1 cellular context compared by ENCODE assay signal in the genomic region with DNA sequence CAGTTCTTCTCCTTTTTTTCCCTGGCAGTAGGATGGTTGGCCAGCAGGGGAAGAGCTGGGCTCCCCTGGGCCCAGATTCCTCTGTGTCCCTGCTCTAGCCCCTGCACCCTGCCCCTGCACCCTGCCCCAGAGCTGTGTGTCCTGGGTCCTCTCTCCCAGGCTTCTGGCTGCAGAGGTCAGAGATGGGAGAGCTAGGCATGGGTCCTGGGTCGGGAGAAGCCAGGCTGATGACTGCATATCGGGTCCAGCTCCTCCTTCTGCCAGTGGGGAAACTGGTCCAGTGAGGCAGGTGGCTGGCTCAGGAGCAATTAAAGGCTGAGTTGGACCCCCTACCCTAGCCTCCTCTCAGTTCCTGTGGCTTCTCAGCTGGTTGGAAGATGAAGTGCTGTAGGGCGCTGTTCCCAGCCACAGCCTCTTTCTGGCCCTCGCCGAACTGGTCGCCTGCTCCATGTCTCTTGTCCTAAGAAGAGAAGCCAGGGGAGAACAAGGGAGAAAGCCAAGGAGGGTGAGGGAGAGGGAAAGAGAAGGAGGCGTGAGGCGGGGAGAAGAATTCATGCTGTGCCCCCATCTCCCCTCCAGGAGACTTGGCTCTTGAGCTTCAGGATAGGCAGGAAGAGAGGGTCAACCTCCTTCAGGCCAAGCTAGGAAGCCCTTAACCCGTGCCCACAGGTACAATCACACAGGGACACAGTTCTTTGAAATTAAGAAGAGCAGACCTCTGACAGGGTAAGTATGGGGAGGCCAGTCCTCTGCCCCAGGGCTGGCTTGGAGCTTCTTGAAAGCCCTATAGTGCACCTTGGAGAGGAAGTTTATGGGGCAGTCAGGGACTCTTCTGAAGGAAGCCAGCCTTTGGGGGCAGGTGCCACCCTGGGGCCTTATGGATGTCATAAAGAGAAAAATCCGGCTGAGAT.
TF ChIP-seq lines count a peak whose summit lies in the region.

No MANE protein-coding gene starts in this region.

TF ChIP-seq in H1, 55 proteins besides CTCF, POLR2A, EP300 and RAD21:
- TF ChIP-seq HDAC6 (IDR thresholded peaks at IDR 0.05; ENCODE audit: low read depth, low read length) (no peak), RXRA (IDR thresholded peaks at IDR 0.05; ENCODE audit: insufficient read depth, low read depth, low read length) (no peak), JUN (IDR thresholded peaks at IDR 0.05; ENCODE audit: low read depth, low read length) (no peak), POU5F1 (IDR thresholded peaks at IDR 0.05; ENCODE audit: low read depth, low read length) (no peak), ASH2L (IDR thresholded peaks at IDR 0.05; ENCODE audit: low read length) (no peak), PHF8 (conservative IDR thresholded peaks at IDR 0.05; ENCODE audit: low read depth, low read length) (no peak), SAP30 (IDR thresholded peaks at IDR 0.05; ENCODE audit: insufficient read depth, insufficient replicate concordance, low read length) (no peak), KDM1A (IDR thresholded peaks at IDR 0.05; ENCODE audit: borderline replicate concordance, low read length) (no peak), CBX8 (IDR thresholded peaks at IDR 0.05; ENCODE audit: borderline replicate concordance, low read depth, low read length) (no peak), RBBP5 (IDR thresholded peaks at IDR 0.05; ENCODE audit: borderline replicate concordance, low read depth, low read length) (no peak), TAF7 (optimal IDR thresholded peaks at IDR 0.05; ENCODE audit: borderline replicate concordance, low read depth, low read length) (no peak), SUZ12 (IDR thresholded peaks at IDR 0.05; ENCODE audit: low read length) (no peak), ZNF274 (IDR thresholded peaks at IDR 0.05; ENCODE audit: borderline replicate concordance, extremely low read depth, low read length) (no peak), NANOG (IDR thresholded peaks at IDR 0.05; ENCODE audit: insufficient read depth, low read depth, low read length, poor library complexity, severe bottlenecking) (no peak)
- TF ChIP-seq, protein P1, sequence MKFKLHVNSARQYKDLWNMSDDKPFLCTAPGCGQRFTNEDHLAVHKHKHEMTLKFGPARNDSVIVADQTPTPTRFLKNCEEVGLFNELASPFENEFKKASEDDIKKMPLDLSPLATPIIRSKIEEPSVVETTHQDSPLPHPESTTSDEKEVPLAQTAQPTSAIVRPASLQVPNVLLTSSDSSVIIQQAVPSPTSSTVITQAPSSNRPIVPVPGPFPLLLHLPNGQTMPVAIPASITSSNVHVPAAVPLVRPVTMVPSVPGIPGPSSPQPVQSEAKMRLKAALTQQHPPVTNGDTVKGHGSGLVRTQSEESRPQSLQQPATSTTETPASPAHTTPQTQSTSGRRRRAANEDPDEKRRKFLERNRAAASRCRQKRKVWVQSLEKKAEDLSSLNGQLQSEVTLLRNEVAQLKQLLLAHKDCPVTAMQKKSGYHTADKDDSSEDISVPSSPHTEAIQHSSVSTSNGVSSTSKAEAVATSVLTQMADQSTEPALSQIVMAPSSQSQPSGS (IDR thresholded peaks at IDR 0.05; ENCODE audit: low read length): no peak
- TF ChIP-seq, protein P2, sequence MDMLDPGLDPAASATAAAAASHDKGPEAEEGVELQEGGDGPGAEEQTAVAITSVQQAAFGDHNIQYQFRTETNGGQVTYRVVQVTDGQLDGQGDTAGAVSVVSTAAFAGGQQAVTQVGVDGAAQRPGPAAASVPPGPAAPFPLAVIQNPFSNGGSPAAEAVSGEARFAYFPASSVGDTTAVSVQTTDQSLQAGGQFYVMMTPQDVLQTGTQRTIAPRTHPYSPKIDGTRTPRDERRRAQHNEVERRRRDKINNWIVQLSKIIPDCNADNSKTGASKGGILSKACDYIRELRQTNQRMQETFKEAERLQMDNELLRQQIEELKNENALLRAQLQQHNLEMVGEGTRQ (IDR thresholded peaks at IDR 0.05; ENCODE audit: low read length): no peak
- TF ChIP-seq, protein P3, sequence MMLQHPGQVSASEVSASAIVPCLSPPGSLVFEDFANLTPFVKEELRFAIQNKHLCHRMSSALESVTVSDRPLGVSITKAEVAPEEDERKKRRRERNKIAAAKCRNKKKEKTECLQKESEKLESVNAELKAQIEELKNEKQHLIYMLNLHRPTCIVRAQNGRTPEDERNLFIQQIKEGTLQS (IDR thresholded peaks at IDR 0.05; ENCODE audit: insufficient read depth, low read depth, low read length): no peak
- TF ChIP-seq, protein P4, sequence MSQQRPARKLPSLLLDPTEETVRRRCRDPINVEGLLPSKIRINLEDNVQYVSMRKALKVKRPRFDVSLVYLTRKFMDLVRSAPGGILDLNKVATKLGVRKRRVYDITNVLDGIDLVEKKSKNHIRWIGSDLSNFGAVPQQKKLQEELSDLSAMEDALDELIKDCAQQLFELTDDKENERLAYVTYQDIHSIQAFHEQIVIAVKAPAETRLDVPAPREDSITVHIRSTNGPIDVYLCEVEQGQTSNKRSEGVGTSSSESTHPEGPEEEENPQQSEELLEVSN (IDR thresholded peaks at IDR 0.05): no peak
- TF ChIP-seq, protein P5, sequence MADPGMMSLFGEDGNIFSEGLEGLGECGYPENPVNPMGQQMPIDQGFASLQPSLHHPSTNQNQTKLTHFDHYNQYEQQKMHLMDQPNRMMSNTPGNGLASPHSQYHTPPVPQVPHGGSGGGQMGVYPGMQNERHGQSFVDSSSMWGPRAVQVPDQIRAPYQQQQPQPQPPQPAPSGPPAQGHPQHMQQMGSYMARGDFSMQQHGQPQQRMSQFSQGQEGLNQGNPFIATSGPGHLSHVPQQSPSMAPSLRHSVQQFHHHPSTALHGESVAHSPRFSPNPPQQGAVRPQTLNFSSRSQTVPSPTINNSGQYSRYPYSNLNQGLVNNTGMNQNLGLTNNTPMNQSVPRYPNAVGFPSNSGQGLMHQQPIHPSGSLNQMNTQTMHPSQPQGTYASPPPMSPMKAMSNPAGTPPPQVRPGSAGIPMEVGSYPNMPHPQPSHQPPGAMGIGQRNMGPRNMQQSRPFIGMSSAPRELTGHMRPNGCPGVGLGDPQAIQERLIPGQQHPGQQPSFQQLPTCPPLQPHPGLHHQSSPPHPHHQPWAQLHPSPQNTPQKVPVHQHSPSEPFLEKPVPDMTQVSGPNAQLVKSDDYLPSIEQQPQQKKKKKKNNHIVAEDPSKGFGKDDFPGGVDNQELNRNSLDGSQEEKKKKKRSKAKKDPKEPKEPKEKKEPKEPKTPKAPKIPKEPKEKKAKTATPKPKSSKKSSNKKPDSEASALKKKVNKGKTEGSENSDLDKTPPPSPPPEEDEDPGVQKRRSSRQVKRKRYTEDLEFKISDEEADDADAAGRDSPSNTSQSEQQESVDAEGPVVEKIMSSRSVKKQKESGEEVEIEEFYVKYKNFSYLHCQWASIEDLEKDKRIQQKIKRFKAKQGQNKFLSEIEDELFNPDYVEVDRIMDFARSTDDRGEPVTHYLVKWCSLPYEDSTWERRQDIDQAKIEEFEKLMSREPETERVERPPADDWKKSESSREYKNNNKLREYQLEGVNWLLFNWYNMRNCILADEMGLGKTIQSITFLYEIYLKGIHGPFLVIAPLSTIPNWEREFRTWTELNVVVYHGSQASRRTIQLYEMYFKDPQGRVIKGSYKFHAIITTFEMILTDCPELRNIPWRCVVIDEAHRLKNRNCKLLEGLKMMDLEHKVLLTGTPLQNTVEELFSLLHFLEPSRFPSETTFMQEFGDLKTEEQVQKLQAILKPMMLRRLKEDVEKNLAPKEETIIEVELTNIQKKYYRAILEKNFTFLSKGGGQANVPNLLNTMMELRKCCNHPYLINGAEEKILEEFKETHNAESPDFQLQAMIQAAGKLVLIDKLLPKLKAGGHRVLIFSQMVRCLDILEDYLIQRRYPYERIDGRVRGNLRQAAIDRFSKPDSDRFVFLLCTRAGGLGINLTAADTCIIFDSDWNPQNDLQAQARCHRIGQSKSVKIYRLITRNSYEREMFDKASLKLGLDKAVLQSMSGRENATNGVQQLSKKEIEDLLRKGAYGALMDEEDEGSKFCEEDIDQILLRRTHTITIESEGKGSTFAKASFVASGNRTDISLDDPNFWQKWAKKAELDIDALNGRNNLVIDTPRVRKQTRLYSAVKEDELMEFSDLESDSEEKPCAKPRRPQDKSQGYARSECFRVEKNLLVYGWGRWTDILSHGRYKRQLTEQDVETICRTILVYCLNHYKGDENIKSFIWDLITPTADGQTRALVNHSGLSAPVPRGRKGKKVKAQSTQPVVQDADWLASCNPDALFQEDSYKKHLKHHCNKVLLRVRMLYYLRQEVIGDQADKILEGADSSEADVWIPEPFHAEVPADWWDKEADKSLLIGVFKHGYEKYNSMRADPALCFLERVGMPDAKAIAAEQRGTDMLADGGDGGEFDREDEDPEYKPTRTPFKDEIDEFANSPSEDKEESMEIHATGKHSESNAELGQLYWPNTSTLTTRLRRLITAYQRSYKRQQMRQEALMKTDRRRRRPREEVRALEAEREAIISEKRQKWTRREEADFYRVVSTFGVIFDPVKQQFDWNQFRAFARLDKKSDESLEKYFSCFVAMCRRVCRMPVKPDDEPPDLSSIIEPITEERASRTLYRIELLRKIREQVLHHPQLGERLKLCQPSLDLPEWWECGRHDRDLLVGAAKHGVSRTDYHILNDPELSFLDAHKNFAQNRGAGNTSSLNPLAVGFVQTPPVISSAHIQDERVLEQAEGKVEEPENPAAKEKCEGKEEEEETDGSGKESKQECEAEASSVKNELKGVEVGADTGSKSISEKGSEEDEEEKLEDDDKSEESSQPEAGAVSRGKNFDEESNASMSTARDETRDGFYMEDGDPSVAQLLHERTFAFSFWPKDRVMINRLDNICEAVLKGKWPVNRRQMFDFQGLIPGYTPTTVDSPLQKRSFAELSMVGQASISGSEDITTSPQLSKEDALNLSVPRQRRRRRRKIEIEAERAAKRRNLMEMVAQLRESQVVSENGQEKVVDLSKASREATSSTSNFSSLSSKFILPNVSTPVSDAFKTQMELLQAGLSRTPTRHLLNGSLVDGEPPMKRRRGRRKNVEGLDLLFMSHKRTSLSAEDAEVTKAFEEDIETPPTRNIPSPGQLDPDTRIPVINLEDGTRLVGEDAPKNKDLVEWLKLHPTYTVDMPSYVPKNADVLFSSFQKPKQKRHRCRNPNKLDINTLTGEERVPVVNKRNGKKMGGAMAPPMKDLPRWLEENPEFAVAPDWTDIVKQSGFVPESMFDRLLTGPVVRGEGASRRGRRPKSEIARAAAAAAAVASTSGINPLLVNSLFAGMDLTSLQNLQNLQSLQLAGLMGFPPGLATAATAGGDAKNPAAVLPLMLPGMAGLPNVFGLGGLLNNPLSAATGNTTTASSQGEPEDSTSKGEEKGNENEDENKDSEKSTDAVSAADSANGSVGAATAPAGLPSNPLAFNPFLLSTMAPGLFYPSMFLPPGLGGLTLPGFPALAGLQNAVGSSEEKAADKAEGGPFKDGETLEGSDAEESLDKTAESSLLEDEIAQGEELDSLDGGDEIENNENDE (IDR thresholded peaks at IDR 0.05; ENCODE audit: insufficient replicate concordance, low read length): no peak
